8 cellular contexts compared by ENCODE assay signal in the genomic region with DNA sequence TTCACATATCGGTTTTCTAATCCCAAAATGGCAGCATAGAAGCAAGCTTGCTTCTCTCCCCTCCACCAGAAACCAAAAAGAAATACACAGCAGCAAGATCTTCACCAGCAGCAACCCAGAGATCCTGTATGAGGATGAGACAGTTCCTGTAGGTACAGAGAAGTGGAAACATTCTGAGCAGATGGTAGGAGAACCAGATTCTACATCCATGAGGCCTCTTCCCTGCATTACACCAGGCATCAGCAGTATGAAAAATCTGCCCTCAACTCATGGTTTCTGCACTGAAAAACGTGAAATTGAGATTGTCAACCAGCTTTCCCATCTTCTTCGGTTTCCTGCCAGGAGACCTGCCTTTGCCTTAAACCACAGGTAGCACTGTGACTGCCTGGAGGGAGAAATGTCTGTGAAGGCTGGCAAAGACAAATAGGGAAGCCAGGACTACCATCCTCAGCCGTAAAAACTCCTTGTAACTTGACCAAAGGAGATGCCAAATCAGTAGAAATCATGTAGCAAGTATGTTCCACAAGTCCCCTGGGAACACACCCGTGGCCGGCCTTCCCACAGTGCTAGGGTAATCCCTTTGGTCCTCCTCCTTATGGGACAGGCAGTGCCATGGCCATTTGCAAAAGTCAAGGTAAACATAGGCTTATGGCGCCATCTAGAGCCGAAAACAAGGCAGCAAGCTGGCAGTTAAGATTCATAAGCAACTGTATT. TPM values are rescaled to one million over a fixed set of nuclear protein-coding genes. Genes with fewer than 3 reads are reported as not detected.
A peak's percentile ranks its signal among the peaks of the same experiment; 100 is the strongest.
DNase-seq lines count a peak whose midpoint lies in the region; ATAC-seq and TF ChIP-seq lines count a peak whose summit lies in the region.

No MANE protein-coding gene starts in this region.

- peak; percentile 92 for TF ChIP-seq CTCF in AG04450 (IDR thresholded peaks at IDR 0.05; ENCODE audit: low read depth, low read length)
- peak; percentile 87 for TF ChIP-seq CTCF in GM13977 (IDR thresholded peaks at IDR 0.05; ENCODE audit: extremely low read depth, insufficient read depth, missing control alignments)

- in situ Hi-C loops in GM13977 (cut with MboI; ENCODE audit: low pct_unique_long_range_greater_than_20kb, low sequenced_read_pairs, unreplicated experiment), result loop anchor here (25.0 kb wide), 1 partner anchor 472 kb away; no protein-coding TSS in a partner anchor

- TF ChIP-seq POLR2A in erythroblast (IDR thresholded peaks at IDR 0.05; ENCODE audit: low read length), result no peak

- H3K4me3 ChIP-seq in AG04450 (ENCODE audit: low read depth, low read length), result no peak overlapping the region

- H3K9me3 ChIP-seq in AG04450 (ENCODE audit: control insufficient read depth, insufficient read depth, low read length), result no peaks in the 10 kb centered on the region

- POLR2A ChIA-PET in AG04450 (lab: Yijun Ruan, JAX), result no interaction called here

- CTCF ChIA-PET in AG04450 (lab: Charles Lee), result interaction anchor here (0.6 to 5.8 kb wide), 69 partner anchors 9 to 823 kb away, joined by 3 to 92 read pairs (median 4); a partner anchor contains a TSS

- no peak overlapping the region for H3K27ac ChIP-seq in AG04450 (ENCODE audit: low read depth, low read length)

- H3K27me3 ChIP-seq in AG04450 (ENCODE audit: control insufficient read depth, insufficient read depth, low read length), result no peaks in the 10 kb centered on the region

- DNase-seq in AG04450 (ENCODE audit: low read depth, low spot score) (peak; percentile 65), GM13977 (ENCODE audit: low spot score) (peak; percentile 15), NCI-H446 (lab: John Stamatoyannopoulos, UW) (peak; percentile 9 to 73), erythroblast (lab: John Stamatoyannopoulos, UW) (peak; percentile 77 to 90), mucosa of gallbladder (ENCODE audit: low spot score) (peak; percentile 73), superior temporal gyrus (ENCODE audit: extremely low spot score) (peak; percentile 88)
- peak; percentile 48 to 60 for DNase-seq in activated CD4-positive, alpha-beta T cell treated with anti-CD3 and anti-CD28 coated beads, Interleukin-2, amount 50 U/mL, for 48 hours

- ATAC-seq in HG03039 (IDR thresholded peaks at IDR 0.05; ENCODE audit: unreplicated experiment), result peak; percentile 56

RNA-seq across cellular contexts. Expression of a gene that starts 24.0 kb away (rescaled TPM):
- 4.1 and 6.2 TPM in 2 replicates for polyA plus RNA-seq in AG04450 (2011; rRNA removed)
- polyA minus RNA-seq in AG04450 (2011; rRNA and poly(A)+ RNA removed), result 4.6 and 9.0 TPM in 2 replicates
- total RNA-seq in mucosa of gallbladder, result 6.8 TPM

RNA-seq across cellular contexts. Expression of a gene that starts 34.9 kb away (rescaled TPM):
- 0.69 and 0.84 TPM in 2 replicates for polyA plus RNA-seq in AG04450 (2011; rRNA removed)
- polyA minus RNA-seq in AG04450 (2011; rRNA and poly(A)+ RNA removed), result 0.55 and 1.3 TPM in 2 replicates
- 2.8 TPM for total RNA-seq in mucosa of gallbladder

Comparison
In these comparisons a context has a peak if more than half of its experiments do, and no peak if none do; other contexts are left out.
1. DNase-seq: peak in every context shown above with its lines; median percentile 88 in superior temporal gyrus; 84 in erythroblast; 73 in mucosa of gallbladder; 65 in AG04450; 54 in activated CD4-positive, alpha-beta T cell treated with anti-CD3 and anti-CD28 coated beads, Interleukin-2, amount 50 U/mL, for 48 hours; 41 in NCI-H446; 15 in GM13977.